Comparison of ENCODE assay signal across 18 cellular contexts in the genomic region with DNA sequence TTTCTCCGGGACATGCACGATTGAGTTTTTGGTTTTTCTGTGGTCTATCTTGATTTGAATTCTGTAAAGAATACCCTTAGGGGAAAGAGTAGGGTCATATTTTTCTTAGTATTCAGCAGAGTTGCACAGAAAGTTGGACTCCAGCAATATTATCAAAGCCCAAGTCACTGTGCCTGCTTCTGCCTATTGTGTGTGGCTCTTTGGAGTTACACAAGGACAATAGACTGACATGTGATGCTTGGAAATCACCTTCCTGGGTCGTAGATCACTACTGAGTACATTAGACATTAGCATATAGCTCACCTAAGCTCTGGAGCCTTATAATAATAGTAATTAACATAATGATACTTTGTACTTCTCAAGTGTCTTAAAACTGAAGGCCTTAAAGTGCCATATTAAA.
"Had no signal": no experiment of that assay in that cellular context is flagged by ENCODE, and none has a peak within 500 bp of the region (broad histone marks: within the 10 kb centered on the region; RNA-seq: fewer than 3 reads in every experiment).

No MANE protein-coding gene starts in this region.

- H3K4me1 Mint-ChIP-seq: activated naive CD8-positive, alpha-beta T cell treated with anti-CD3 and anti-CD28 coated beads for 36 hours; immature natural killer cell; stimulated activated naive CD8-positive, alpha-beta T cell treated with anti-CD3 and anti-CD28 coated beads, Interleukin-15, amount 100 ng/mL, for 72 hours had no signal

- H3K27ac Mint-ChIP-seq: activated CD4-positive, alpha-beta memory T cell treated with anti-CD3 and anti-CD28 coated beads for 36 hours; activated naive CD8-positive, alpha-beta T cell treated with anti-CD3 and anti-CD28 coated beads for 36 hours; immature natural killer cell; natural killer cell; progenitor cell of endocrine pancreas; T-helper 2 cell treated with Interferon-gamma antibody and Interleukin-4, amounts not matched to agents 5 μg/mL and 100 μg/mL, for 36 hours had no signal

- H3K36me3 ChIP-seq: breast epithelium, right lobe of liver had no signal

- H3K27ac ChIP-seq: breast epithelium, right lobe of liver, testis had no signal

- H3K27me3 ChIP-seq: breast epithelium, right lobe of liver, testis had no signal

- DNase-seq: activated CD4-positive, alpha-beta memory T cell treated with anti-CD3 and anti-CD28 coated beads for 36 hours; activated CD4-positive, CD25-positive, alpha-beta regulatory T cell treated with anti-CD3 and anti-CD28 coated beads, Interleukin-2, amount 50 U/mL, for 72 hours; activated gamma-delta T cell; activated naive CD8-positive, alpha-beta T cell treated with anti-CD3 and anti-CD28 coated beads for 36 hours; activated T-cell treated with anti-CD3 and anti-CD28 coated beads, Interleukin-2, amount 50 U/mL, for 4 hours; glutamatergic neuron; immature natural killer cell; natural killer cell; nucleus accumbens; right lobe of liver; stimulated activated CD4-positive, alpha-beta T cell treated with anti-CD3 and anti-CD28 coated beads, Interleukin-12 subunit alpha, Interleukin-12 subunit beta, amount 100 ng/mL, for 4 hours; stimulated activated CD4-positive, alpha-beta T cell treated with anti-CD3 and anti-CD28 coated beads, Interleukin-2, amount 100 ng/mL, for 48 hours; stimulated activated naive CD8-positive, alpha-beta T cell treated with anti-CD3 and anti-CD28 coated beads, Interleukin-15, amount 100 ng/mL, for 72 hours; testis had no signal

- ATAC-seq: activated T-cell treated with anti-CD3 and anti-CD28 coated beads, Interleukin-2, amount 50 U/mL, for 4 hours; esophagus mucosa; natural killer cell; right lobe of liver; stimulated activated naive CD8-positive, alpha-beta T cell treated with anti-CD3 and anti-CD28 coated beads, Interleukin-15, amount 100 ng/mL, for 72 hours had no signal

- H3K27me3 Mint-ChIP-seq: activated CD4-positive, alpha-beta memory T cell treated with anti-CD3 and anti-CD28 coated beads for 36 hours; activated naive CD8-positive, alpha-beta T cell treated with anti-CD3 and anti-CD28 coated beads for 36 hours; progenitor cell of endocrine pancreas; stimulated activated naive CD8-positive, alpha-beta T cell treated with anti-CD3 and anti-CD28 coated beads, Interleukin-15, amount 100 ng/mL, for 72 hours had no signal

- H3K9me3 ChIP-seq: testis had no signal

- H3K4me3 Mint-ChIP-seq: activated CD4-positive, alpha-beta memory T cell treated with anti-CD3 and anti-CD28 coated beads for 36 hours; activated naive CD8-positive, alpha-beta T cell treated with anti-CD3 and anti-CD28 coated beads for 36 hours; activated T-cell treated with anti-CD3 and anti-CD28 coated beads, Interleukin-2, amount 50 U/mL, for 4 hours; immature natural killer cell; natural killer cell; stimulated activated naive CD8-positive, alpha-beta T cell treated with anti-CD3 and anti-CD28 coated beads, Interleukin-15, amount 100 ng/mL, for 72 hours; T-helper 2 cell treated with Interferon-gamma antibody and Interleukin-4, amounts not matched to agents 5 μg/mL and 100 μg/mL, for 36 hours had no signal

- H3K4me1 ChIP-seq: breast epithelium, right lobe of liver had no signal

- H3K4me3 ChIP-seq: breast epithelium, right lobe of liver, testis had no signal
